ENCODE assay signal across 1 cellular context in genomic region chr2:189702071-189702470, GRCh38.
TF ChIP-seq lines count a peak whose summit lies in the region.

No MANE protein-coding gene starts in this region.

TF ChIP-seq in HepG2, 621 proteins besides CTCF, POLR2A, EP300 and RAD21 (continued from another document):
- TF ChIP-seq HNRNPK (IDR thresholded peaks at IDR 0.05; ENCODE audit: low read depth, low read length, poor library complexity, severe bottlenecking) = no peak
- TF ChIP-seq ZNF615 (CRISPR knock-in tag; IDR thresholded peaks at IDR 0.05; ENCODE audit: borderline replicate concordance) = no peak
